21 cellular contexts compared by ENCODE assay signal in genomic region chr4:10958226-10958856, GRCh38.
"Had no signal": no experiment of that assay in that cellular context is flagged by ENCODE, and none has a peak within 500 bp of the region (broad histone marks: within the 10 kb centered on the region; RNA-seq: fewer than 3 reads in every experiment).

No MANE protein-coding gene starts in this region.

- ATAC-seq: effector memory CD8-positive, alpha-beta T cell; gastrocnemius medialis; left lobe of liver; lower lobe of right lung; naive thymus-derived CD8-positive, alpha-beta T cell; psoas muscle; right cardiac atrium; upper lobe of right lung had no signal

- H3K9me3 ChIP-seq: esophagus squamous epithelium, gastrocnemius medialis, lower lobe of right lung, neutrophil, ovary, psoas muscle, thyroid gland, upper lobe of right lung had no signal

- H3K4me3 ChIP-seq: dorsolateral prefrontal cortex, esophagus squamous epithelium, gastrocnemius medialis, lower lobe of right lung, ovary, psoas muscle, thyroid gland, upper lobe of right lung had no signal

- H3K27me3 ChIP-seq: esophagus squamous epithelium, gastrocnemius medialis, neutrophil, ovary, thyroid gland, upper lobe of right lung had no signal

- H3K27ac ChIP-seq: dorsolateral prefrontal cortex, esophagus squamous epithelium, gastrocnemius medialis, lower lobe of right lung, neutrophil, ovary, psoas muscle, thyroid gland, upper lobe of right lung had no signal

- DNase-seq: activated naive CD4-positive, alpha-beta T cell treated with Interleukin-2 at 50 U/mL for 16 hours; activated naive CD8-positive, alpha-beta T cell treated with anti-CD3 and anti-CD28 coated beads for 36 hours; activated T-cell treated with anti-CD3 and anti-CD28 coated beads, Interleukin-2, amount 50 U/mL, for 1 hour; dorsolateral prefrontal cortex; effector memory CD8-positive, alpha-beta T cell; esophagus squamous epithelium; gastrocnemius medialis; hippocampal formation; kidney; lower lobe of right lung; naive thymus-derived CD8-positive, alpha-beta T cell; ovary; psoas muscle; right cardiac atrium; substantia nigra; T-helper 1 cell; T-helper 9 cell; thyroid gland; upper lobe of right lung had no signal

- H3K36me3 ChIP-seq: esophagus squamous epithelium, gastrocnemius medialis, lower lobe of right lung, neutrophil, ovary, thyroid gland, upper lobe of right lung had no signal

- H3K4me1 ChIP-seq: gastrocnemius medialis, lower lobe of right lung, psoas muscle, thyroid gland, upper lobe of right lung had no signal
